14 cellular contexts compared by ENCODE assay signal in the genomic region with DNA sequence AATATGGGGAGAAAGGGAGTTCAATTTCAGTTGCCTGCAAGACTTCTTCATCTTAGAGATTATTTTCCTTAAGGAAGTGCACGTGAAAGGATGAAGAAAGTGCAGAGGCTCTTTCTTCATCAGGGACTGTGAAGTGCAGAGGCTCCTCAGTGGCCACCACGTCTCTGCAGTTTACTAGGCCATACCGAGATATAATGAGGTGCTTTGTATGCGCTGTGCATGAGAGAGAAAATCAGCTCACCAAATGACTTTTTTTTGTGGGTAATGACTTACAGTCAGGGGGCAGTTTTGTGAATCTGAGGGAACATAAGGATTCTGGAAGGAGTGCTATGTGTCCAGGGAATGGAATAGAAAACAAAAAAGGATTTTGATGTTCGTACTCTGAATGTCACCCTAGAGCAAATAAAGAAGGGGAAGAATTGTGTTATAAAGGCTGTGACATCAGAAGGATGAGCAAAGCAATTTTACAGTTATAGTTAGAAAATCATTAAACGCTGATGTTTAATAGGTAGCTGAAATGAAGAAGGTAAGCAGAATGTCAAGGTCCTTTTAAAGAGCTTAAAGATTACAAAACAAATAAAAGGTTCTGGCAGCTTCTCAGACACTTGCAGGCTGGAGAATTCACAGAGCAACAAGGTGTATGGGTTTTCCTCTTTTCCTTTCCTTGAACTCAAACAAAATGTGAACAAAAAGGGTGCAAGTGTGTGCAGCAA.
"Had no signal": no experiment of that assay in that cellular context is flagged by ENCODE, and none has a peak within 500 bp of the region (broad histone marks: within the 10 kb centered on the region; RNA-seq: fewer than 3 reads in every experiment).

No MANE protein-coding gene starts in this region.

- DNase-seq: activated CD4-positive, alpha-beta T cell treated with anti-CD3 and anti-CD28 coated beads, Interleukin-2, amount 50 U/mL, for 48 hours; activated naive CD4-positive, alpha-beta T cell treated with anti-CD3 and anti-CD28 coated beads, Interleukin-2, amount 10 ng/mL, durations not matched to agents 7 days and 5 days; hippocampal formation; posterior cingulate gyrus; right cardiac atrium; small intestine; stimulated activated CD4-positive, alpha-beta T cell treated with anti-CD3 and anti-CD28 coated beads, Interleukin-4, amount 100 ng/mL, for 4 hours; stimulated activated CD8-positive, alpha-beta memory T cell treated with anti-CD3 and anti-CD28 coated beads, Interleukin-4, amount 100 ng/mL, for 48 hours; stimulated activated naive CD8-positive, alpha-beta T cell treated with anti-CD3 and anti-CD28 coated beads, Interleukin-15, Interleukin-2, amounts not matched to agents 100 U/mL and 50 U/mL, for 24 hours; transverse colon; WERI-Rb-1 had no signal

- H3K27me3 Mint-ChIP-seq: activated naive CD4-positive, alpha-beta T cell treated with anti-CD3 and anti-CD28 coated beads, Interleukin-2, amount 10 ng/mL, durations not matched to agents 7 days and 5 days had no signal

- H3K27ac ChIP-seq: gastroesophageal sphincter, WERI-Rb-1 had no signal

- H3K4me1 ChIP-seq: gastroesophageal sphincter had no signal

- ATAC-seq: gastroesophageal sphincter; right cardiac atrium; stimulated activated naive CD8-positive, alpha-beta T cell treated with anti-CD3 and anti-CD28 coated beads, Interleukin-15, Interleukin-2, amounts not matched to agents 100 U/mL and 50 U/mL, for 24 hours had no signal

- H3K36me3 Mint-ChIP-seq: activated naive CD4-positive, alpha-beta T cell treated with anti-CD3 and anti-CD28 coated beads, Interleukin-2, amount 10 ng/mL, durations not matched to agents 7 days and 5 days; mesothelial cell of epicardium had no signal

- H3K4me3 ChIP-seq: gastroesophageal sphincter, lung, transverse colon had no signal

- H3K27me3 ChIP-seq: gastroesophageal sphincter, transverse colon had no signal

- H3K4me1 Mint-ChIP-seq: activated naive CD4-positive, alpha-beta T cell treated with anti-CD3 and anti-CD28 coated beads, Interleukin-2, amount 10 ng/mL, durations not matched to agents 7 days and 5 days; mesothelial cell of epicardium had no signal

- H3K9me3 Mint-ChIP-seq: mesothelial cell of epicardium had no signal

- H3K36me3 ChIP-seq: gastroesophageal sphincter, transverse colon, WERI-Rb-1 had no signal

- H3K27ac Mint-ChIP-seq: activated naive CD4-positive, alpha-beta T cell treated with anti-CD3 and anti-CD28 coated beads, Interleukin-2, amount 10 ng/mL, durations not matched to agents 7 days and 5 days; mesothelial cell of epicardium had no signal

- H3K4me3 Mint-ChIP-seq: activated naive CD4-positive, alpha-beta T cell treated with anti-CD3 and anti-CD28 coated beads, Interleukin-2, amount 10 ng/mL, durations not matched to agents 7 days and 5 days; mesothelial cell of epicardium had no signal

- FAIRE-seq: small intestine had no signal

- H3K9me3 ChIP-seq: gastroesophageal sphincter, transverse colon had no signal
